Comparison of ENCODE assay signal across 1 cellular context in the genomic region with DNA sequence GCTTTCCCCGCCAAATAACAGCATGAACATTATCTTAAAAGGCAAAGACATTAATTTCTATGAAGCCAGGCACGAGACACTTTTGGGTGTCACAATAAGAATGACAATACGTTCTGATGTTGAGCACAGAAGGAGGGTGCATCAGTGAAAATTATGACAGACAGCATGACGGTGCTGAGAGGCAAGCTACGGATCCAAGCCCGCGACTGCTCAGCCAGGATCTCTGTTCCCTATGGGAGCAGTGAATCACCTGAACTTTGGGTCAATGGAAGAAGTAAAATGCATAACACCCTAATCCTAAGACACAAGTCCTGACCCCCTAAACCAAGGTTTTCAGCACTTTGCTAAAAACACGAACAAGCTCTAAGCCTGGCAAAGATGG.
TF ChIP-seq lines count a peak whose summit lies in the region.

No MANE protein-coding gene starts in this region.

TF ChIP-seq in SK-N-SH, 30 proteins besides CTCF, POLR2A, EP300 and RAD21 (continued from another document):
- TF ChIP-seq, protein P1, sequence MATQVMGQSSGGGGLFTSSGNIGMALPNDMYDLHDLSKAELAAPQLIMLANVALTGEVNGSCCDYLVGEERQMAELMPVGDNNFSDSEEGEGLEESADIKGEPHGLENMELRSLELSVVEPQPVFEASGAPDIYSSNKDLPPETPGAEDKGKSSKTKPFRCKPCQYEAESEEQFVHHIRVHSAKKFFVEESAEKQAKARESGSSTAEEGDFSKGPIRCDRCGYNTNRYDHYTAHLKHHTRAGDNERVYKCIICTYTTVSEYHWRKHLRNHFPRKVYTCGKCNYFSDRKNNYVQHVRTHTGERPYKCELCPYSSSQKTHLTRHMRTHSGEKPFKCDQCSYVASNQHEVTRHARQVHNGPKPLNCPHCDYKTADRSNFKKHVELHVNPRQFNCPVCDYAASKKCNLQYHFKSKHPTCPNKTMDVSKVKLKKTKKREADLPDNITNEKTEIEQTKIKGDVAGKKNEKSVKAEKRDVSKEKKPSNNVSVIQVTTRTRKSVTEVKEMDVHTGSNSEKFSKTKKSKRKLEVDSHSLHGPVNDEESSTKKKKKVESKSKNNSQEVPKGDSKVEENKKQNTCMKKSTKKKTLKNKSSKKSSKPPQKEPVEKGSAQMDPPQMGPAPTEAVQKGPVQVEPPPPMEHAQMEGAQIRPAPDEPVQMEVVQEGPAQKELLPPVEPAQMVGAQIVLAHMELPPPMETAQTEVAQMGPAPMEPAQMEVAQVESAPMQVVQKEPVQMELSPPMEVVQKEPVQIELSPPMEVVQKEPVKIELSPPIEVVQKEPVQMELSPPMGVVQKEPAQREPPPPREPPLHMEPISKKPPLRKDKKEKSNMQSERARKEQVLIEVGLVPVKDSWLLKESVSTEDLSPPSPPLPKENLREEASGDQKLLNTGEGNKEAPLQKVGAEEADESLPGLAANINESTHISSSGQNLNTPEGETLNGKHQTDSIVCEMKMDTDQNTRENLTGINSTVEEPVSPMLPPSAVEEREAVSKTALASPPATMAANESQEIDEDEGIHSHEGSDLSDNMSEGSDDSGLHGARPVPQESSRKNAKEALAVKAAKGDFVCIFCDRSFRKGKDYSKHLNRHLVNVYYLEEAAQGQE (IDR thresholded peaks at IDR 0.05; ENCODE audit: low read depth, low read length) = no peak
